8 cellular contexts compared by ENCODE assay signal in genomic region chr21:42973309-42973990, GRCh38. TPM values are rescaled to one million over a fixed set of nuclear protein-coding genes. Genes with fewer than 3 reads are reported as not detected.
DNase-seq lines count a peak whose midpoint lies in the region; ATAC-seq, FAIRE-seq and TF ChIP-seq lines count a peak whose summit lies in the region.

No MANE protein-coding gene starts in this region.

- CTCF ChIA-PET in AG04449 (lab: Yijun Ruan, JAX): interaction anchor here (1.5 kb wide), 1 partner anchor 14 kb away, joined by 4 read pairs; no protein-coding TSS in a partner anchor

- H3K4me3 ChIP-seq in AG04449 (ENCODE audit: low read depth, low read length): peak overlapping the region; percentile 70
- peak overlapping the region; percentile 54 for H3K4me3 ChIP-seq in bronchial epithelial cell (ENCODE audit: low read depth, low read length)

- POLR2A ChIA-PET in AG04449 (lab: Yijun Ruan, JAX): interaction anchor here (0.9 to 1.0 kb wide), 2 partner anchors 14 to 18 kb away, joined by 3 to 13 read pairs; no protein-coding TSS in a partner anchor

- TF ChIP-seq CTCF in AG04449 (IDR thresholded peaks at IDR 0.05; ENCODE audit: insufficient read depth, low read length, missing control alignments) (no peak), bronchial epithelial cell (IDR thresholded peaks at IDR 0.05; ENCODE audit: insufficient read depth, low read length, severe bottlenecking) (no peak)

- no peaks in the 10 kb centered on the region for H3K36me3 ChIP-seq in bronchial epithelial cell (ENCODE audit: control insufficient read depth, insufficient read depth, low read length)

- H3K27me3 ChIP-seq in bronchial epithelial cell (ENCODE audit: control insufficient read depth, insufficient read depth, low read length): no peaks in the 10 kb centered on the region

- no peak for DNase-seq in AG04449 (ENCODE audit: low read depth, low spot score)
- no peak for DNase-seq in bronchial epithelial cell (ENCODE audit: low read depth)
- peak; percentile 20 for DNase-seq in mucosa of gallbladder (ENCODE audit: low spot score)
- no peak for DNase-seq in EL
- DNase-seq in SHP77 treated with DMSO at 0.1 percent for 48 hours (lab: John Stamatoyannopoulos, UW): no peak
- DNase-seq in cortex of kidney (lab: John Stamatoyannopoulos, UW): no peak

- FAIRE-seq in bronchial epithelial cell (lab: Jason Lieb, UNC): no peak

- ATAC-seq in HG02763 (IDR thresholded peaks at IDR 0.05; ENCODE audit: unreplicated experiment) (peak; percentile 3), HG03342 (IDR thresholded peaks at IDR 0.05; ENCODE audit: unreplicated experiment) (no peak)

RNA-seq across cellular contexts. Expression of gene PKNOX1, which starts 0.9 kb away (rescaled TPM):
- total RNA-seq in bronchial epithelial cell (7.9 and 9.1 TPM in 2 replicates), mucosa of gallbladder (21.7 TPM)

RNA-seq across cellular contexts. Expression of gene ERVH48-1, which starts 48.0 kb away (rescaled TPM):
- total RNA-seq in bronchial epithelial cell: under 0.01 TPM in 1 of 2 replicates, not detected in the other
- total RNA-seq in mucosa of gallbladder: not detected
